In genomic region chr16:67110136-67110847, GRCh38 we compare ENCODE assay signal across 1 cellular context.
TF ChIP-seq lines count a peak whose summit lies in the region.

No MANE protein-coding gene starts in this region.

TF ChIP-seq in K562, 482 proteins besides CTCF, POLR2A, EP300 and RAD21 (continues in another document):
- TF ChIP-seq SNRNP70 (optimal IDR thresholded peaks at IDR 0.05; ENCODE audit: low read depth, low read length): no peak
- TF ChIP-seq C11orf30 (IDR thresholded peaks at IDR 0.05; ENCODE audit: low read depth): no peak
- TF ChIP-seq ILK (tag; IDR thresholded peaks at IDR 0.05; ENCODE audit: borderline replicate concordance, low read depth): no peak
- TF ChIP-seq FOXA3 (CRISPR knock-in tag; conservative IDR thresholded peaks at IDR 0.05 in 1 of 2, IDR thresholded peaks at IDR 0.05 in 1 of 2): no peak
- no peak for TF ChIP-seq NCOA4 (IDR thresholded peaks at IDR 0.05; ENCODE audit: partially characterized antibody)
- peak; percentile 0; the same call in 1 of the 2 replicates for TF ChIP-seq ZEB2 (IDR thresholded peaks at IDR 0.05)
- 0 out of 2 replicates have a peak, but pooled peaks have one; percentile 3 for TF ChIP-seq HNRNPL (IDR thresholded peaks at IDR 0.05; ENCODE audit: low read depth, low read length)
- no peak for TF ChIP-seq SNIP1 (IDR thresholded peaks at IDR 0.05; ENCODE audit: low read depth)
- TF ChIP-seq SOX6 (IDR thresholded peaks at IDR 0.05): no peak
- TF ChIP-seq NKRF (IDR thresholded peaks at IDR 0.05; ENCODE audit: borderline replicate concordance): peak; percentile 24; the same call in 1 of the 2 replicates
- TF ChIP-seq HOXB6 (CRISPR knock-in tag; IDR thresholded peaks at IDR 0.05; ENCODE audit: borderline replicate concordance): no peak
- TF ChIP-seq DACH1 (IDR thresholded peaks at IDR 0.05; ENCODE audit: partially characterized antibody): peak; percentile 43
- TF ChIP-seq ELK1 (CRISPR knock-in tag; IDR thresholded peaks at IDR 0.05): no peak
- TF ChIP-seq ZNF764 (CRISPR knock-in tag; IDR thresholded peaks at IDR 0.05; ENCODE audit: low read depth): no peak
- TF ChIP-seq ARID3B (CRISPR knock-in tag; IDR thresholded peaks at IDR 0.05; ENCODE audit: borderline replicate concordance): 0 out of 2 replicates have a peak, but pooled peaks have one; percentile 19
- no peak for TF ChIP-seq NR2C1 (IDR thresholded peaks at IDR 0.05)
- TF ChIP-seq NR2C1 (tag; IDR thresholded peaks at IDR 0.05): no peak
- TF ChIP-seq MXD1 (CRISPR knock-in tag; IDR thresholded peaks at IDR 0.05; ENCODE audit: borderline replicate concordance, poor library complexity, severe bottlenecking): no peak
- TF ChIP-seq ZNF766 (CRISPR knock-in tag; conservative IDR thresholded peaks at IDR 0.05): no peak
- no peak for TF ChIP-seq SMAD1 (IDR thresholded peaks at IDR 0.05; ENCODE audit: low read depth, low read length, partially characterized antibody)
- TF ChIP-seq SPI1 (IDR thresholded peaks at IDR 0.05; ENCODE audit: borderline replicate concordance, low read depth, low read length): peak; percentile 48
- TF ChIP-seq TAL1 (IDR thresholded peaks at IDR 0.05): no peak
- peak; percentile 43 for TF ChIP-seq PRDM10 (IDR thresholded peaks at IDR 0.05; ENCODE audit: partially characterized antibody)
- 0 out of 4 replicates have a peak, but pooled peaks of 1 of the 2 experiments have one; percentile 1 for TF ChIP-seq MNT (conservative IDR thresholded peaks at IDR 0.05)
- TF ChIP-seq TCF15 (CRISPR knock-in tag; IDR thresholded peaks at IDR 0.05): no peak
- TF ChIP-seq STAT5A (IDR thresholded peaks at IDR 0.05; ENCODE audit: borderline replicate concordance, low read length): no peak
- TF ChIP-seq STAT5B (CRISPR knock-in tag; IDR thresholded peaks at IDR 0.05): no peak
- peak; percentile 14 for TF ChIP-seq RBBP5 (IDR thresholded peaks at IDR 0.05; ENCODE audit: borderline replicate concordance, insufficient read depth, low read length, poor library complexity, severe bottlenecking)
- TF ChIP-seq PHTF2 (CRISPR knock-in tag; IDR thresholded peaks at IDR 0.05): no peak
- no peak for TF ChIP-seq L3MBTL2 (IDR thresholded peaks at IDR 0.05)
- TF ChIP-seq ZNF212 (CRISPR knock-in tag; IDR thresholded peaks at IDR 0.05): no peak
- no peak for TF ChIP-seq SRSF3 (IDR thresholded peaks at IDR 0.05; ENCODE audit: insufficient read depth, low read length)
- TF ChIP-seq NCOA1 (IDR thresholded peaks at IDR 0.05; ENCODE audit: low read depth): no peak
- TF ChIP-seq SRSF1 (IDR thresholded peaks at IDR 0.05; ENCODE audit: low read depth, low read length): no peak
- no peak for TF ChIP-seq BCLAF1 (IDR thresholded peaks at IDR 0.05; ENCODE audit: borderline replicate concordance in 1 of 2, control insufficient read depth in 1 of 2, low read depth in 2 of 2, low read length in 1 of 2)
- TF ChIP-seq ARHGAP35 (IDR thresholded peaks at IDR 0.05; ENCODE audit: partially characterized antibody): no peak
- no peak for TF ChIP-seq CBFB (CRISPR knock-in tag; IDR thresholded peaks at IDR 0.05)
- TF ChIP-seq ATF4 (CRISPR knock-in tag; IDR thresholded peaks at IDR 0.05): no peak
- TF ChIP-seq GTF2B (IDR thresholded peaks at IDR 0.05; ENCODE audit: extremely low read depth, insufficient read length): no peak
- no peak for TF ChIP-seq CREBBP (IDR thresholded peaks at IDR 0.05; ENCODE audit: low read depth, low read length)
- peak; percentile 70 for TF ChIP-seq SAP30 (IDR thresholded peaks at IDR 0.05; ENCODE audit: borderline replicate concordance, insufficient read depth, low read depth, low read length, poor library complexity, severe bottlenecking)
- TF ChIP-seq MIER1 (IDR thresholded peaks at IDR 0.05; ENCODE audit: low read depth): no peak
- TF ChIP-seq KLF6 (CRISPR knock-in tag; IDR thresholded peaks at IDR 0.05; ENCODE audit: borderline replicate concordance): no peak
- no peak for TF ChIP-seq ZMIZ1 (IDR thresholded peaks at IDR 0.05; ENCODE audit: low read depth in 2 of 2, low read length in 2 of 2)
